ENCODE assay signal across 13 cellular contexts in the genomic region with DNA sequence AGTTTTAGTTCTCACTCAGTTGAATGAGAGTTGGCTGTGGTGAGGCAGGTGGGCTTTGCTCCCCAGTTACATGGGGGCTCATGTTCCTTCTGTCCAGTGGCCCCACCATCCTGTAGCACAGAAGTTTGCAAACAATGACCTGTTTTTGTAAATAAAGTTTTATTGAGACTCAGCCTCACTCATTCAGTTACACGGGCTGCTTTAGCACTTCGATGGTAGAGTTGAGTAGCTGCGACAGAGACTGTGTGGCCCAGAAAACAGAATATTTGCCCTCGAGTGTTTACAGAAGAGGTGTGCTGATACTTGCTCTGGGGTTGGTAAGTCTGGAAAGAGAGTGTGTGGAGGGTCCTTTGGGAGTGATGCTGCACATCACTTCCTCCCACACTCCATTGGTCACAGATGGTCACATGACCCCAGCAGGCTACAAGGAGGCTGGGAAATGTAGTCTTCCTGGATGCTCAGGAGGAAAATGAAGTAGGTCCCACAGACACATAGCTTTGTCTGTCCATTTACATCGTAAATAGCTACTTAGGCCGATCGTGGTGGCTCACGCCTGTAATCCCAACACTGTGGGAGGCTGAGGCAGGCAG. TPM values are rescaled to one million over a fixed set of nuclear protein-coding genes. Genes with fewer than 3 reads are reported as not detected.
DNase-seq lines count a peak whose midpoint lies in the region; FAIRE-seq and TF ChIP-seq lines count a peak whose summit lies in the region.
"Had no signal": no experiment of that assay in that cellular context is flagged by ENCODE, and none has a peak within 500 bp of the region (broad histone marks: within the 10 kb centered on the region; RNA-seq: fewer than 3 reads in every experiment).

No MANE protein-coding gene starts in this region.

- POLR2A ChIA-PET in RWPE1 (lab: Yijun Ruan, JAX; ENCODE audit: low non-redundant PET) = no interaction called here

- H3K4me3 ChIP-seq in GM12865 (ENCODE audit: low read depth, low read length) = no peak overlapping the region

- TF ChIP-seq CTCF in GM12865 (IDR thresholded peaks at IDR 0.05; ENCODE audit: insufficient read depth, low read depth, low read length, missing control alignments) (no peak), RWPE1 (conservative IDR thresholded peaks at IDR 0.05; ENCODE audit: low read depth) (no peak)

- peak; percentile 37 for DNase-seq in 8988T
- DNase-seq in GM12865 (ENCODE audit: low read depth) = peak; percentile 38
- DNase-seq in NCI-H526 treated with DMSO at 0.1 percent for 48 hours (lab: John Stamatoyannopoulos, UW) = peak; percentile 17
- DNase-seq in fibroblast of peridontal ligament (ENCODE audit: extremely low read depth) = peak; percentile 2
- DNase-seq in NCI-H2029 treated with DMSO at 0.1 percent for 48 hours (lab: John Stamatoyannopoulos, UW) = no peak
- no peak for DNase-seq in RWPE1 (ENCODE audit: low spot score)
- DNase-seq in GM12892 (ENCODE audit: insufficient read length) = no peak
- no peak for DNase-seq in HuH-7 (ENCODE audit: low spot score)
- DNase-seq: activated CD4-positive, alpha-beta memory T cell treated with anti-CD3 and anti-CD28 coated beads for 36 hours; NCI-H1105 had no signal

- H3K27ac ChIP-seq in RWPE1 = no peak overlapping the region
- H3K27ac ChIP-seq: C4-2B had no signal

- CTCF ChIA-PET in RWPE1 (lab: Yijun Ruan, JAX) = no interaction called here

- TF ChIP-seq POLR2A in GM12892 (IDR thresholded peaks at IDR 0.05; ENCODE audit: low read depth, low read length) = no peak

- FAIRE-seq in GM12892 (lab: Jason Lieb, UNC) = no peak
- FAIRE-seq: endometrium, islet of Langerhans had no signal

RNA-seq across cellular contexts. Expression of a gene that starts 34.6 kb away (rescaled TPM):
- polyA plus RNA-seq in GM12892 (2012; ENCODE audit: missing spikeins) = 12.4 TPM

RNA-seq across cellular contexts. Expression of a gene that starts 37.7 kb away (rescaled TPM):
- not detected for polyA plus RNA-seq in GM12892 (2012; ENCODE audit: missing spikeins)

Comparison
In these comparisons a context has a peak if more than half of its experiments do, and no peak if none do; other contexts are left out.
1. DNase-seq: peak in 8988T (single experiment), GM12865 (single experiment), NCI-H526 treated with DMSO at 0.1 percent for 48 hours (single experiment) and fibroblast of peridontal ligament (single experiment); none in NCI-H2029 treated with DMSO at 0.1 percent for 48 hours (single experiment), RWPE1 (single experiment), GM12892 (single experiment) and HuH-7 (single experiment).